8 cellular contexts compared by ENCODE assay signal in genomic region chr3:48472673-48472922, GRCh38. TPM values are rescaled to one million over a fixed set of nuclear protein-coding genes. Genes with fewer than 3 reads are reported as not detected.
DNase-seq lines count a peak whose midpoint lies in the region; ATAC-seq, FAIRE-seq and TF ChIP-seq lines count a peak whose summit lies in the region.

No MANE protein-coding gene starts in this region.

- H4K20me1 ChIP-seq in astrocyte (ENCODE audit: insufficient read depth, low read length) = peaks cover 11% of the 10 kb centered on the region

- peak; percentile 1 for ATAC-seq in HG03097 (IDR thresholded peaks at IDR 0.05; ENCODE audit: low FRiP score, unreplicated experiment)
- peak; percentile 0 for ATAC-seq in left lobe of liver

- no peaks in the 10 kb centered on the region for H3K9me3 Mint-ChIP-seq in astrocyte (ENCODE audit: unreplicated experiment)

- no peak for FAIRE-seq in astrocyte (lab: Jason Lieb, UNC)

- H3K36me3 Mint-ChIP-seq in astrocyte (ENCODE audit: low read depth, unreplicated experiment) = peaks cover 20% of the 10 kb centered on the region

- H3K27ac Mint-ChIP-seq in astrocyte (ENCODE audit: unreplicated experiment) = peak overlapping the region; percentile 100

- H3K9ac ChIP-seq in astrocyte (ENCODE audit: low read length) = peak overlapping the region; percentile 97

- whole genome bisulfite sequencing in thyroid gland, 2 donors = 5 to 6% methylated on average over 3 to 5 of the region's 5 CpGs

- in situ Hi-C loops in KBM-7 (cut with MboI; ENCODE audit: low pct_unique_long_range_greater_than_20kb, low sequenced_read_pairs) = no loop called here

- peaks cover 14% of the 10 kb centered on the region for H3K4me1 Mint-ChIP-seq in astrocyte (ENCODE audit: low read depth, unreplicated experiment)

- peak; percentile 69 for DNase-seq in D341Med (ENCODE audit: low spot score)
- peak; percentile 75 for DNase-seq in astrocyte (ENCODE audit: low read depth)
- no peak for DNase-seq in left lobe of liver (ENCODE audit: low spot score)
- DNase-seq in thyroid gland = peak in 1 of 2 donors; percentile 28
- DNase-seq in DMS114 treated with DMSO at 0.1 percent for 48 hours (lab: John Stamatoyannopoulos, UW; ENCODE audit: unreplicated experiment) = no peak
- no peak for DNase-seq in KBM-7
- no peak for DNase-seq in DMS153 (lab: John Stamatoyannopoulos, UW)

- peak overlapping the region; percentile 89 for H2AFZ ChIP-seq in astrocyte (ENCODE audit: low read depth, low read length)

- TF ChIP-seq CTCF in astrocyte (IDR thresholded peaks at IDR 0.05; ENCODE audit: insufficient read depth, low read depth, low read length) = no peak
- no peak for TF ChIP-seq CTCF in thyroid gland (IDR thresholded peaks at IDR 0.05)

- H3K4me1 ChIP-seq in astrocyte (ENCODE audit: insufficient read depth, low read length) (peaks cover 8% of the 10 kb centered on the region), thyroid gland (peaks cover 18 to 59% of the 10 kb centered on the region in 2 donors)

- H3K27me3 Mint-ChIP-seq in astrocyte (ENCODE audit: low read depth, unreplicated experiment) = no peaks in the 10 kb centered on the region

- no peak for TF ChIP-seq POLR2A in thyroid gland (IDR thresholded peaks at IDR 0.05)

- peak overlapping the region; percentile 97 for H3K4me2 ChIP-seq in astrocyte (ENCODE audit: low read length)

- peak overlapping the region; percentile 98 for H3K4me3 Mint-ChIP-seq in astrocyte (ENCODE audit: unreplicated experiment)

- no peaks in the 10 kb centered on the region for H3K27me3 ChIP-seq in astrocyte (ENCODE audit: insufficient read depth, low read length)
- H3K27me3 ChIP-seq in thyroid gland = no peaks in the 10 kb centered on the region

- H3K9me3 ChIP-seq in astrocyte (ENCODE audit: insufficient read depth, low read depth, low read length) (no peaks in the 10 kb centered on the region), thyroid gland (no peaks in the 10 kb centered on the region)

- peak overlapping the region; percentile 97 for H3K27ac ChIP-seq in astrocyte (ENCODE audit: low read depth, low read length)
- peak overlapping the region; percentile 94 to 99 (median 96) for H3K27ac ChIP-seq in thyroid gland

- intact Hi-C loops in thyroid gland (cut with DNase I) = no loop called here

- H3K36me3 ChIP-seq in astrocyte (ENCODE audit: insufficient read depth, low read length) = peaks cover under 1% of the 10 kb centered on the region
- H3K36me3 ChIP-seq in thyroid gland = peaks cover 11 to 13% of the 10 kb centered on the region in 2 donors

- H3K4me3 ChIP-seq in astrocyte (ENCODE audit: insufficient read depth, low read depth, low read length) (peak overlapping the region; percentile 99), thyroid gland (replicated peaks in 1 of 3) (peak overlapping the region; percentile 46 to 78 (median 55))

- peaks cover 52% of the 10 kb centered on the region for H3K79me2 ChIP-seq in astrocyte (ENCODE audit: insufficient read depth, low read length)

RNA-seq across cellular contexts. Expression of gene ATRIP, which starts 26.1 kb away (rescaled TPM):
- 6.2 and 6.6 TPM in 2 replicates for total RNA-seq in astrocyte
- total RNA-seq in left lobe of liver = 3.3 TPM
- total RNA-seq in thyroid gland = 10 to 100 TPM in 2 of 4 donors, 1 to 10 TPM in 2; 8.4 to 13.9 (median 11.0) TPM

RNA-seq across cellular contexts. Expression of gene SHISA5, which starts 31.4 kb away (rescaled TPM):
- total RNA-seq in astrocyte (333 and 346 TPM in 2 replicates), left lobe of liver (97.9 TPM), thyroid gland (100 to 1,000 TPM in 3 of 4 donors, 10 to 100 TPM in 1; 100.0 to 120 (median 109) TPM)

RNA-seq across cellular contexts. Expression of gene TMA7, which starts 32.5 kb away (rescaled TPM):
- total RNA-seq in astrocyte (252 and 272 TPM in 2 replicates), left lobe of liver (69.3 TPM), thyroid gland (100 to 1,000 TPM; 133 to 413 (median 301) TPM)

RNA-seq across cellular contexts. Expression of gene CCDC51, which starts 32.7 kb away (rescaled TPM):
- total RNA-seq in astrocyte (16.4 and 16.5 TPM in 2 replicates), left lobe of liver (9.2 TPM), thyroid gland (10 to 100 TPM in 3 of 4 donors, 1 to 10 TPM in 1; 8.6 to 17.0 (median 15.0) TPM)

RNA-seq across cellular contexts. Expression of gene PLXNB1, which starts 42.7 kb away (rescaled TPM):
- 42.0 and 59.2 TPM in 2 replicates for total RNA-seq in astrocyte
- total RNA-seq in left lobe of liver = 142 TPM
- 100 to 1,000 TPM; 126 to 216 (median 138) TPM for total RNA-seq in thyroid gland

Comparison
In these comparisons a context has a peak if more than half of its experiments do, and no peak if none do; other contexts are left out.
1. DNase-seq: peak in D341Med (single experiment) and astrocyte (single experiment); none in left lobe of liver (single experiment), DMS114 treated with DMSO at 0.1 percent for 48 hours (single experiment), KBM-7 (single experiment) and DMS153 (single experiment).